In genomic region chr18:59202258-59202820, GRCh38 we compare ENCODE assay signal across 19 cellular contexts. TPM values are rescaled to one million over a fixed set of nuclear protein-coding genes. Genes with fewer than 3 reads are reported as not detected.
DNase-seq lines count a peak whose midpoint lies in the region; ATAC-seq, FAIRE-seq and TF ChIP-seq lines count a peak whose summit lies in the region.
"Had no signal": no experiment of that assay in that cellular context is flagged by ENCODE, and none has a peak within 500 bp of the region (broad histone marks: within the 10 kb centered on the region; RNA-seq: fewer than 3 reads in every experiment).

No MANE protein-coding gene starts in this region.

- no peak overlapping the region for H3K4me3 ChIP-seq in HAP-1
- H3K4me3 ChIP-seq: BLaER1 treated with 17β-estradiol and CSF1 and Interleukin-3, amounts not matched to agents 10 nM and 100 nM; PC-9 had no signal

- no peaks in the 10 kb centered on the region; the same call in 1 of the 2 replicates for H3K27me3 ChIP-seq in HAP-1 (ENCODE audit: low read depth)
- H3K27me3 ChIP-seq: BLaER1 treated with 17β-estradiol and CSF1 and Interleukin-3, amounts not matched to agents 10 nM and 100 nM had no signal

- H3K4me1 Mint-ChIP-seq in WTC11: peaks cover 37% of the 10 kb centered on the region

- in situ Hi-C loops in HAP-1 (cut with MboI; ENCODE audit: low sequenced_read_pairs): no loop called here

- H3K27ac ChIP-seq in caudate nucleus (ENCODE audit: low read depth, low read length): no peak overlapping the region
- H3K27ac ChIP-seq: BLaER1 treated with 17β-estradiol and CSF1 and Interleukin-3, amounts not matched to agents 10 nM and 100 nM; PC-9 had no signal

- CTCF ChIA-PET in WTC11 (lab: Charles Lee): interaction anchor here (0.7 to 2.0 kb wide), 4 partner anchors 18 to 438 kb away, joined by 3 to 11 read pairs (median 5); partner anchors contain the start of gene GRP

- no peaks in the 10 kb centered on the region for H3K9me3 ChIP-seq in HAP-1
- H3K9me3 ChIP-seq: BLaER1 treated with 17β-estradiol and CSF1 and Interleukin-3, amounts not matched to agents 10 nM and 100 nM had no signal

- H3K4me3 Mint-ChIP-seq in WTC11: no peak overlapping the region

- ATAC-seq in WTC11 (peak; percentile 58), HG03025 (IDR thresholded peaks at IDR 0.05; ENCODE audit: low FRiP score, unreplicated experiment) (no peak)

- no peak overlapping the region for H3K27ac Mint-ChIP-seq in WTC11

- FAIRE-seq in D721Med (lab: Jason Lieb, UNC): peak; percentile 92
- FAIRE-seq: GM12892 had no signal

- H3K4me1 ChIP-seq in HAP-1: no peaks in the 10 kb centered on the region
- H3K4me1 ChIP-seq: BLaER1 treated with 17β-estradiol and CSF1 and Interleukin-3, amounts not matched to agents 10 nM and 100 nM had no signal

- H3K36me3 Mint-ChIP-seq in WTC11: no peaks in the 10 kb centered on the region

- no peaks in the 10 kb centered on the region for H3K36me3 ChIP-seq in HAP-1 (replicated peaks)
- H3K36me3 ChIP-seq: BLaER1 treated with 17β-estradiol and CSF1 and Interleukin-3, amounts not matched to agents 10 nM and 100 nM had no signal

- POLR2A ChIA-PET in WTC11 (lab: Charles Lee): no interaction called here

- peak; percentile 8 for DNase-seq in DMS153 (lab: John Stamatoyannopoulos, UW)
- DNase-seq in DMS153 treated with DMSO at 0.1 percent for 48 hours (lab: John Stamatoyannopoulos, UW; ENCODE audit: unreplicated experiment): no peak
- DNase-seq in D721Med (ENCODE audit: insufficient read length, low spot score): no peak
- peak; percentile 31 for DNase-seq in NCI-H146 treated with DMSO at 0.1 percent for 48 hours (lab: John Stamatoyannopoulos, UW; ENCODE audit: unreplicated experiment)
- DNase-seq in WTC11 (ENCODE audit: low spot score): no peak
- no peak for DNase-seq in caudate nucleus (lab: John Stamatoyannopoulos, UW)
- DNase-seq in HAP-1 (ENCODE audit: low spot score in 2 of 2): no peak
- DNase-seq: 8988T, DMS79, GDM1, GOT3, NCI-H1436, NCI-H524, PC-9, T-helper 1 cell had no signal

- TF ChIP-seq CTCF in D721Med (IDR thresholded peaks at IDR 0.05; ENCODE audit: insufficient read depth, missing control alignments) (no peak), WTC11 (IDR thresholded peaks at IDR 0.05) (no peak)

- no peaks in the 10 kb centered on the region; the same call in 1 of the 2 replicates for H3K27me3 Mint-ChIP-seq in WTC11 (ENCODE audit: low read depth)

- peaks cover 6% of the 10 kb centered on the region; the same call in 1 of the 2 replicates for H3K9me3 Mint-ChIP-seq in WTC11

TF ChIP-seq in WTC11, 78 proteins besides CTCF, POLR2A, EP300 and RAD21 (continues in another document):
- TF ChIP-seq SOX15 (CRISPR knock-in tag; IDR thresholded peaks at IDR 0.05) (no peak), IRF1 (CRISPR knock-in tag; IDR thresholded peaks at IDR 0.05) (no peak), ARID4B (CRISPR knock-in tag; IDR thresholded peaks at IDR 0.05; ENCODE audit: borderline replicate concordance) (no peak), SMAD3 (CRISPR knock-in tag; IDR thresholded peaks at IDR 0.05; ENCODE audit: borderline replicate concordance) (no peak), ERG (CRISPR knock-in tag; IDR thresholded peaks at IDR 0.05) (no peak), AFF4 (CRISPR knock-in tag; IDR thresholded peaks at IDR 0.05; ENCODE audit: borderline replicate concordance) (no peak), ATF3 (CRISPR knock-in tag; conservative IDR thresholded peaks at IDR 0.05) (no peak), IRF2 (CRISPR knock-in tag; IDR thresholded peaks at IDR 0.05; ENCODE audit: borderline replicate concordance, low read depth) (no peak), NFYB (CRISPR knock-in tag; conservative IDR thresholded peaks at IDR 0.05; ENCODE audit: low read depth) (no peak), USF1 (CRISPR knock-in tag; IDR thresholded peaks at IDR 0.05) (no peak), ATF1 (CRISPR knock-in tag; IDR thresholded peaks at IDR 0.05) (no peak)

RNA-seq across cellular contexts. Expression of gene GRP, which starts 17.6 kb away (rescaled TPM):
- total RNA-seq in WTC11 (2021): 0.22 TPM in 1 of 3 replicates, not detected in the others
- total RNA-seq: PC-9, SK-MEL-5 had no signal

Comparison
In these comparisons a context has a peak if more than half of its experiments do, and no peak if none do; other contexts are left out.
1. DNase-seq: peak in DMS153 (single experiment) and NCI-H146 treated with DMSO at 0.1 percent for 48 hours (single experiment); none in DMS153 treated with DMSO at 0.1 percent for 48 hours (single experiment), D721Med (single experiment), WTC11 (single experiment), caudate nucleus (0 of 61) and HAP-1 (0 of 2).